ENCODE assay signal across 9 cellular contexts in the genomic region with DNA sequence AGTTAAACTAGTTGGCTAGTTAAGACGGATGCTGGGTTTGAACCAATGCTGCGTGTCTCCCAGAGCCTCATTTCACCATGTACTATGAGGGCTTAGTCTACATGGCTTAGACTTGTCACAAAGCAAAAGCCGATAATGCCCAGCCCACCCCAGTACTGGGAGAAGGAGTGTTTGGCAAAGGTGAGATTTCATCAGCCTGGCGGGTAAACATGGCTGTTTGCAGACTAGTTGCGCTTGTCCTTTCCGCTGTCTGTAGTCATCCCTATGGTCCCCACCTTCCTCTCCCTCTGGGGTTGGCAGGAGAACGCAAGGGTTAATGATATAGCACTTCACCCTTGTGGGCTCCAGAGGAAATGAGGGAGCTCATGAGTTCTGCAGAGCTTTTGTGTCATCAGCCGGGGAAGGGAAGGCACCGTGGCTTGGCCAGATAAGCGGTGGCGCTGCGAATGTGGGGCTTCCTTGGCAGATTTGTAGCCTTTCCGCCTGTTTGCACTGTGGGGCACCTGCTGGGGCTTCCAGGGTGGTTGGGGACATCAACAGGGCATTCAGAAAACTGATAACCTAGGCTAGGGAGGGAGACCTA. TPM values are rescaled to one million over a fixed set of nuclear protein-coding genes. Genes with fewer than 3 reads are reported as not detected.
DNase-seq lines count a peak whose midpoint lies in the region; ATAC-seq and TF ChIP-seq lines count a peak whose summit lies in the region.
"Had no signal": no experiment of that assay in that cellular context is flagged by ENCODE, and none has a peak within 500 bp of the region (broad histone marks: within the 10 kb centered on the region; RNA-seq: fewer than 3 reads in every experiment).

No MANE protein-coding gene starts in this region.

- no peaks in the 10 kb centered on the region for H3K9me3 Mint-ChIP-seq in MCF 10A (ENCODE audit: unreplicated experiment)

- intact Hi-C loops in breast epithelium (cut with DNase I; ENCODE audit: low total_unique reads) (no loop called here), MCF 10A (cut with micrococcal nuclease) (no loop called here)

- peaks cover 5% of the 10 kb centered on the region for H3K36me3 Mint-ChIP-seq in MCF 10A (ENCODE audit: insufficient read depth, unreplicated experiment)

- no peak overlapping the region for H3K27ac Mint-ChIP-seq in MCF 10A (ENCODE audit: low read depth, unreplicated experiment)

- TF ChIP-seq POLR2A in breast epithelium (IDR thresholded peaks at IDR 0.05), result no peak
- TF ChIP-seq POLR2A in erythroblast (IDR thresholded peaks at IDR 0.05; ENCODE audit: low read length), result no peak
- TF ChIP-seq POLR2A in upper lobe of left lung (IDR thresholded peaks at IDR 0.05), result no peak

- H3K4me3 ChIP-seq in breast epithelium (no peak overlapping the region), upper lobe of left lung (no peak overlapping the region)

- H3K4me1 Mint-ChIP-seq in MCF 10A (ENCODE audit: insufficient read depth, unreplicated experiment), result peaks cover 27% of the 10 kb centered on the region

- no peak for ATAC-seq in upper lobe of left lung (ENCODE audit: low FRiP score in 2 of 2)
- no peak for ATAC-seq in activated CD4-positive, CD25-positive, alpha-beta regulatory T cell treated with anti-CD3 and anti-CD28 coated beads, Interleukin-2, amount 50 U/mL, for 24 hours

- BruUV-seq in MCF 10A (replicated peaks; lab: Mats Ljungman, UMichigan), result no TSS peak

- H3K27me3 Mint-ChIP-seq in MCF 10A (ENCODE audit: insufficient read depth, unreplicated experiment), result no peaks in the 10 kb centered on the region

- H3K4me1 ChIP-seq in breast epithelium (peaks cover 10 to 26% of the 10 kb centered on the region in 2 donors), upper lobe of left lung (peaks cover 41 to 73% (median 59%) of the 10 kb centered on the region in 4 donors)

- DNase-seq in breast epithelium (ENCODE audit: low spot score in 2 of 2), result no peak
- DNase-seq in MCF 10A (ENCODE audit: unreplicated experiment), result no peak
- DNase-seq in SHP77 (lab: John Stamatoyannopoulos, UW), result peak; percentile 44 to 79
- peak; percentile 54 to 55 for DNase-seq in erythroblast (lab: John Stamatoyannopoulos, UW)
- DNase-seq in upper lobe of left lung, result no peak
- DNase-seq in ureter (ENCODE audit: low spot score), result no peak
- DNase-seq in central memory CD4-positive, alpha-beta T cell, result no peak
- DNase-seq: NCI-H774 had no signal

- TF ChIP-seq EP300 in upper lobe of left lung (IDR thresholded peaks at IDR 0.05), result no peak

- TF ChIP-seq CTCF in breast epithelium (IDR thresholded peaks at IDR 0.05) (no peak), MCF 10A (IDR thresholded peaks at IDR 0.05; ENCODE audit: unreplicated experiment) (no peak), upper lobe of left lung (IDR thresholded peaks at IDR 0.05) (peak in 1 of 6 experiments; percentile 5)

- H3K27ac ChIP-seq in breast epithelium (peak overlapping the region; percentile 75 to 87), upper lobe of left lung (peak overlapping the region; percentile 79 to 85 (median 82))

- H3K36me3 ChIP-seq in breast epithelium (no peaks in the 10 kb centered on the region), upper lobe of left lung (no peaks in the 10 kb centered on the region)

- H3K27me3 ChIP-seq in breast epithelium (no peaks in the 10 kb centered on the region), upper lobe of left lung (no peaks in the 10 kb centered on the region)

- WGBS in upper lobe of left lung, 2 donors, result 37 to 43% methylated on average over 12 to 13 of the region's 13 CpGs

- POLR2A ChIA-PET in MCF 10A (lab: Yijun Ruan, JAX), result interaction anchor here (0.6 kb wide), 1 partner anchor 28 kb away, joined by 6 read pairs; no protein-coding TSS in a partner anchor

- H3K9me3 ChIP-seq in breast epithelium (no peaks in the 10 kb centered on the region), upper lobe of left lung (no peaks in the 10 kb centered on the region)

- no peak overlapping the region for H3K4me3 Mint-ChIP-seq in MCF 10A (ENCODE audit: unreplicated experiment)

- CTCF ChIA-PET in MCF 10A (lab: Yijun Ruan, JAX), result interaction anchor here (1.0 kb wide), 1 partner anchor 27 kb away, joined by 4 read pairs; no protein-coding TSS in a partner anchor

RNA-seq across cellular contexts. Expression of a gene that starts 29.2 kb away (rescaled TPM):
- 10 to 100 TPM; 22.9 to 34.7 (median 31.9) TPM for total RNA-seq in breast epithelium
- total RNA-seq in MCF 10A (2022), result 23.7 and 32.8 TPM in 2 replicates
- 10 to 100 TPM; 33.8 to 76.5 (median 63.9) TPM for total RNA-seq in upper lobe of left lung
- 85.7 TPM for total RNA-seq in ureter

RNA-seq across cellular contexts. Expression of a gene that starts 49.7 kb away (rescaled TPM):
- 10 to 100 TPM; 13.8 to 66.1 (median 16.8) TPM for total RNA-seq in breast epithelium
- total RNA-seq in MCF 10A (2022), result 6.7 and 9.5 TPM in 2 replicates
- 1 to 10 TPM in 5 of 6 donors, not detected in 1; 3.2 to 8.9 (median 6.0) TPM for total RNA-seq in upper lobe of left lung
- total RNA-seq in ureter, result 13.5 TPM

Comparison
In these comparisons a context has a peak if more than half of its experiments do, and no peak if none do; other contexts are left out.
1. DNase-seq: peak in SHP77 (2 of 2) and erythroblast (2 of 2); none in breast epithelium (0 of 2), MCF 10A (single experiment), upper lobe of left lung (0 of 2), ureter (single experiment) and central memory CD4-positive, alpha-beta T cell (single experiment).